8 cellular contexts compared by ENCODE assay signal in genomic region chr1:54409156-54410142, GRCh38. TPM values are rescaled to one million over a fixed set of nuclear protein-coding genes. Genes with fewer than 3 reads are reported as not detected.
DNase-seq lines count a peak whose midpoint lies in the region; ATAC-seq and TF ChIP-seq lines count a peak whose summit lies in the region.

No MANE protein-coding gene starts in this region.

- no peak for TF ChIP-seq RAD21 in neural cell (conservative IDR thresholded peaks at IDR 0.05)

- peak overlapping the region; percentile 30 for H3K27ac Mint-ChIP-seq in activated T-cell treated with anti-CD3 and anti-CD28 coated beads, Interleukin-2, amount 50 U/mL, for 72 hours

- H2AFZ ChIP-seq in neural cell (ENCODE audit: low read depth, low read length): no peak overlapping the region

- no peaks in the 10 kb centered on the region for H3K36me3 Mint-ChIP-seq in activated T-cell treated with anti-CD3 and anti-CD28 coated beads, Interleukin-2, amount 50 U/mL, for 72 hours (ENCODE audit: insufficient read depth in 2 of 2)

- H3K9me3 Mint-ChIP-seq in activated T-cell treated with anti-CD3 and anti-CD28 coated beads, Interleukin-2, amount 50 U/mL, for 72 hours: no peaks in the 10 kb centered on the region

- no peaks in the 10 kb centered on the region for H3K9me3 ChIP-seq in neural cell (ENCODE audit: low read length)

- H3F3A ChIP-seq in neural cell (ENCODE audit: insufficient read depth, low read length, poor library complexity, severe bottlenecking): no peaks in the 10 kb centered on the region

- H3K4me3 ChIP-seq in neural cell (ENCODE audit: low read length): no peak overlapping the region
- H3K4me3 ChIP-seq in foreskin fibroblast (ENCODE audit: low read depth in 1 of 2, low read length in 2 of 2): no peak overlapping the region

- H3K36me3 ChIP-seq in neural cell (ENCODE audit: insufficient read depth, low read length): no peaks in the 10 kb centered on the region

- H3K4me1 Mint-ChIP-seq in activated T-cell treated with anti-CD3 and anti-CD28 coated beads, Interleukin-2, amount 50 U/mL, for 72 hours (ENCODE audit: low read depth): peaks cover 40% of the 10 kb centered on the region

- peaks cover under 1% of the 10 kb centered on the region for H4K20me1 ChIP-seq in neural cell (ENCODE audit: insufficient read depth)

- no peak for TF ChIP-seq EP300 in neural cell (conservative IDR thresholded peaks at IDR 0.05; ENCODE audit: poor library complexity, severe bottlenecking)

- H3K9me2 ChIP-seq in neural cell (ENCODE audit: insufficient read depth, low read length): no peaks in the 10 kb centered on the region

- no peaks in the 10 kb centered on the region for H3K27me3 Mint-ChIP-seq in activated T-cell treated with anti-CD3 and anti-CD28 coated beads, Interleukin-2, amount 50 U/mL, for 72 hours (ENCODE audit: low read depth)

- H3K4me2 ChIP-seq in neural cell (ENCODE audit: low read length): no peak overlapping the region

- H3K27ac ChIP-seq in neural cell (ENCODE audit: low read length): peak overlapping the region; percentile 94

- no peak for TF ChIP-seq CTCF in neural cell (IDR thresholded peaks at IDR 0.05; ENCODE audit: poor library complexity, severe bottlenecking)
- TF ChIP-seq CTCF in foreskin fibroblast (IDR thresholded peaks at IDR 0.05; ENCODE audit: low read depth, low read length): no peak

- H3K27me3 ChIP-seq in neural cell (ENCODE audit: insufficient read depth, low read depth, low read length): no peaks in the 10 kb centered on the region

- peak; percentile 51 for DNase-seq in activated CD4-positive, alpha-beta T cell treated with anti-CD3 and anti-CD28 coated beads for 48 hours
- no peak for DNase-seq in activated CD4-positive, alpha-beta T cell treated with anti-CD3 and anti-CD28 coated beads for 4 hours
- peak; percentile 33 to 38 for DNase-seq in activated T-cell treated with anti-CD3 and anti-CD28 coated beads, Interleukin-2, amount 50 U/mL, for 72 hours
- no peak for DNase-seq in effector CD8-positive, alpha-beta T cell (lab: John Stamatoyannopoulos, UW)
- DNase-seq in foreskin fibroblast (no peak), DMS 273 treated with DMSO at 0.1 percent for 48 hours (lab: John Stamatoyannopoulos, UW) (no peak)

- ATAC-seq in HG03571 (IDR thresholded peaks at IDR 0.05; ENCODE audit: unreplicated experiment): peak; percentile 27
- ATAC-seq in activated T-cell treated with anti-CD3 and anti-CD28 coated beads, Interleukin-2, amount 50 U/mL, for 72 hours (replicated peaks in 1 of 2): peak; percentile 36 to 45

- peaks cover 11% of the 10 kb centered on the region for H3K79me2 ChIP-seq in neural cell (replicated peaks; ENCODE audit: insufficient read depth, low read length)

- peak overlapping the region; percentile 62 to 93 for H3K4me3 Mint-ChIP-seq in activated T-cell treated with anti-CD3 and anti-CD28 coated beads, Interleukin-2, amount 50 U/mL, for 72 hours

- no peak overlapping the region for H3K9ac ChIP-seq in neural cell (ENCODE audit: low read length)

TF ChIP-seq in neural cell, 6 proteins besides CTCF, POLR2A, EP300 and RAD21:
- TF ChIP-seq SMC3 (conservative IDR thresholded peaks at IDR 0.05; ENCODE audit: poor library complexity) (no peak), POLR2AphosphoS5 (IDR thresholded peaks at IDR 0.05) (no peak), REST (IDR thresholded peaks at IDR 0.05; ENCODE audit: borderline replicate concordance) (no peak), TAF1 (IDR thresholded peaks at IDR 0.05; ENCODE audit: low read depth) (no peak), MXI1 (conservative IDR thresholded peaks at IDR 0.05; ENCODE audit: poor library complexity, severe bottlenecking) (no peak), EZH2 (IDR thresholded peaks at IDR 0.05; ENCODE audit: borderline replicate concordance, insufficient read depth, low read length, poor library complexity, severe bottlenecking) (no peak)

RNA-seq across cellular contexts. Expression of gene SSBP3, which starts 3.3 kb away (rescaled TPM):
- 10 to 100 TPM; 70.1 to 84.9 TPM for total RNA-seq in activated T-cell treated with anti-CD3 and anti-CD28 coated beads, Interleukin-2, amount 50 U/mL, for 72 hours
- 77.4 and 97.8 TPM in 2 replicates for polyA plus RNA-seq in neural cell
- polyA minus RNA-seq in neural cell: 88.0 and 98.6 TPM in 2 replicates

Comparison
In these comparisons a context has a peak if more than half of its experiments do, and no peak if none do; other contexts are left out.
1. DNase-seq: peak in activated CD4-positive, alpha-beta T cell treated with anti-CD3 and anti-CD28 coated beads for 48 hours (single experiment) and activated T-cell treated with anti-CD3 and anti-CD28 coated beads, Interleukin-2, amount 50 U/mL, for 72 hours (2 of 2); none in activated CD4-positive, alpha-beta T cell treated with anti-CD3 and anti-CD28 coated beads for 4 hours (0 of 2), effector CD8-positive, alpha-beta T cell (single experiment), foreskin fibroblast (0 of 2) and DMS 273 treated with DMSO at 0.1 percent for 48 hours (single experiment).